Comparison of ENCODE assay signal across 9 cellular contexts in genomic region chr2:238596571-238597551, GRCh38.
A peak's percentile ranks its signal among the peaks of the same experiment; 100 is the strongest.
DNase-seq lines count a peak whose midpoint lies in the region; ATAC-seq and TF ChIP-seq lines count a peak whose summit lies in the region.
"Had no signal": no experiment of that assay in that cellular context is flagged by ENCODE, and none has a peak within 500 bp of the region (broad histone marks: within the 10 kb centered on the region; RNA-seq: fewer than 3 reads in every experiment).

No MANE protein-coding gene starts in this region.

- no peaks in the 10 kb centered on the region for H3K9me3 ChIP-seq in tibial nerve

- no peak for TF ChIP-seq POLR2A in tibial nerve (IDR thresholded peaks at IDR 0.05)

- WGBS in tibial nerve, 2 donors = 41% methylated on average over 24 of the region's 24 CpGs

- peak overlapping the region; percentile 51 to 83 (median 68) for H3K27ac ChIP-seq in tibial nerve

- H3K4me3 ChIP-seq in cardiac fibroblast (replicated peaks in 1 of 2; ENCODE audit: low read depth in 2 of 2, low read length in 2 of 2) = no peak overlapping the region
- no peak overlapping the region for H3K4me3 ChIP-seq in tibial nerve

- ATAC-seq in left lobe of liver (peak; percentile 36), HG03095 (IDR thresholded peaks at IDR 0.05; ENCODE audit: unreplicated experiment) (no peak)

- no peaks in the 10 kb centered on the region for H3K36me3 ChIP-seq in tibial nerve

- TF ChIP-seq EP300 in tibial nerve (IDR thresholded peaks at IDR 0.05) = peak in 1 of 2 donors; percentile 89

- peaks cover 0 to 32% (median 10%) of the 10 kb centered on the region in 4 donors for H3K4me1 ChIP-seq in tibial nerve

- TF ChIP-seq CTCF in cardiac fibroblast (IDR thresholded peaks at IDR 0.05; ENCODE audit: low read depth, low read length) (no peak), tibial nerve (IDR thresholded peaks at IDR 0.05) (no peak)

- H3K27me3 ChIP-seq in tibial nerve = no peaks in the 10 kb centered on the region

- DNase-seq in HT1080 (ENCODE audit: low read depth) (peak; percentile 89), cardiac fibroblast (ENCODE audit: low read depth in 2 of 2) (peak; percentile 96), left lobe of liver (ENCODE audit: low spot score) (no peak), tibial nerve (ENCODE audit: low spot score in 2 of 2) (peak in 1 of 2 donors; percentile 48), NCI-H526 treated with DMSO at 0.1 percent for 48 hours (lab: John Stamatoyannopoulos, UW) (no peak), T-helper 1 cell (no peak), NCI-H2227 treated with DMSO at 0.1 percent for 48 hours (lab: John Stamatoyannopoulos, UW) (no peak)
- DNase-seq: NCI-H1105 had no signal

Comparison
In these comparisons a context has a peak if more than half of its experiments do, and no peak if none do; other contexts are left out.
1. DNase-seq: peak in HT1080 (single experiment) and cardiac fibroblast (2 of 2); none in left lobe of liver (single experiment), NCI-H526 treated with DMSO at 0.1 percent for 48 hours (single experiment), T-helper 1 cell (0 of 5) and NCI-H2227 treated with DMSO at 0.1 percent for 48 hours (single experiment).